In genomic region chr10:131061221-131061620, GRCh38 we compare ENCODE assay signal across 23 cellular contexts.
DNase-seq lines count a peak whose midpoint lies in the region; ATAC-seq and TF ChIP-seq lines count a peak whose summit lies in the region.
"Had no signal": no experiment of that assay in that cellular context is flagged by ENCODE, and none has a peak within 500 bp of the region (broad histone marks: within the 10 kb centered on the region; RNA-seq: fewer than 3 reads in every experiment).

No MANE protein-coding gene starts in this region.

- H3K27me3 Mint-ChIP-seq in type B pancreatic cell: peaks cover 12% of the 10 kb centered on the region

- no peak overlapping the region for H3K4me2 ChIP-seq in parathyroid adenoma (ENCODE audit: low read length)
- H3K4me2 ChIP-seq: A549; BLaER1 treated with 17β-estradiol and CSF1 and Interleukin-3, amounts not matched to agents 10 nM and 100 nM; GM23338 had no signal

- H2AFZ ChIP-seq in parathyroid adenoma: peak overlapping the region; percentile 47
- H2AFZ ChIP-seq: GM23338 had no signal

- no peaks in the 10 kb centered on the region for H3K4me1 Mint-ChIP-seq in type B pancreatic cell (ENCODE audit: unreplicated experiment)
- H3K4me1 Mint-ChIP-seq: CD4-positive, alpha-beta memory T cell had no signal

- WGBS in right cardiac atrium: 42% methylated on average over 11 of the region's 11 CpGs

- H3K9ac ChIP-seq in parathyroid adenoma: no peak overlapping the region
- H3K9ac ChIP-seq: BLaER1 treated with 17β-estradiol and CSF1 and Interleukin-3, amounts not matched to agents 10 nM and 100 nM had no signal

- H3K36me3 ChIP-seq in parathyroid adenoma (ENCODE audit: control insufficient read depth, insufficient read depth, low read length): no peaks in the 10 kb centered on the region
- H3K36me3 ChIP-seq: BE2C; BLaER1 treated with 17β-estradiol and CSF1 and Interleukin-3, amounts not matched to agents 10 nM and 100 nM; HAP-1 had no signal

- H3K79me2 ChIP-seq in parathyroid adenoma: no peaks in the 10 kb centered on the region

- intact Hi-C loops in Right ventricle myocardium inferior (cut with DNase I): no loop called here
- intact Hi-C loops in right cardiac atrium (cut with DNase I): no loop called here

- H3K27ac ChIP-seq in right cardiac atrium (ENCODE audit: low read length) (no peak overlapping the region), parathyroid adenoma (no peak overlapping the region)
- H3K27ac ChIP-seq: A549; BLaER1 treated with 17β-estradiol and CSF1 and Interleukin-3, amounts not matched to agents 10 nM and 100 nM had no signal

- TF ChIP-seq CTCF in parathyroid adenoma (IDR thresholded peaks at IDR 0.05) (no peak), type B pancreatic cell (conservative IDR thresholded peaks at IDR 0.05) (no peak)

- ATAC-seq in Right ventricle myocardium inferior: no peak
- ATAC-seq in right cardiac atrium: no peak
- ATAC-seq in GM21619 (IDR thresholded peaks at IDR 0.05; ENCODE audit: unreplicated experiment): no peak
- ATAC-seq: A549, GM12878, GM23338 had no signal

- H3K4me3 ChIP-seq in right cardiac atrium (ENCODE audit: low read length) (no peak overlapping the region), parathyroid adenoma (ENCODE audit: low read depth, low read length) (no peak overlapping the region)
- H3K4me3 ChIP-seq: A549; BLaER1 treated with 17β-estradiol and CSF1 and Interleukin-3, amounts not matched to agents 10 nM and 100 nM; GM12878; GM23338; HAP-1 had no signal

- peaks cover 4% of the 10 kb centered on the region for H3K9me3 Mint-ChIP-seq in type B pancreatic cell

- H3K9me3 ChIP-seq in right cardiac atrium (ENCODE audit: control insufficient read depth, low read length): no peaks in the 10 kb centered on the region
- H3K9me3 ChIP-seq in parathyroid adenoma (ENCODE audit: control insufficient read depth, low read length): no peaks in the 10 kb centered on the region
- H3K9me3 ChIP-seq: A549, BE2C, HAP-1 had no signal

- no peak overlapping the region for H3K27ac Mint-ChIP-seq in type B pancreatic cell
- H3K27ac Mint-ChIP-seq: CD4-positive, alpha-beta memory T cell; GM23338; HFFc6 had no signal

- H3K4me1 ChIP-seq in right cardiac atrium (ENCODE audit: control insufficient read depth, insufficient read depth, low read length): no peaks in the 10 kb centered on the region
- no peaks in the 10 kb centered on the region for H3K4me1 ChIP-seq in parathyroid adenoma
- H3K4me1 ChIP-seq: A549, BE2C, HAP-1 had no signal

- no peak overlapping the region for H3K4me3 Mint-ChIP-seq in type B pancreatic cell
- H3K4me3 Mint-ChIP-seq: CD4-positive, alpha-beta memory T cell; GM23338; HFFc6 had no signal

- DNase-seq in Right ventricle myocardium inferior (ENCODE audit: missing footprints) (peak; percentile 46), right cardiac atrium (no peak), left kidney (ENCODE audit: low read depth, low spot score) (peak; percentile 83), type B pancreatic cell (ENCODE audit: extremely low spot score, unreplicated experiment) (peak; percentile 18), putamen (ENCODE audit: low spot score) (no peak), DMS79 (lab: John Stamatoyannopoulos, UW) (no peak)
- DNase-seq: 8988T; ACHN; AML-193; BE2C; Calu3; CD4-positive, alpha-beta memory T cell; COR-L47; DMS53; DND-41; HFFc6 had no signal

- H3K36me3 Mint-ChIP-seq in type B pancreatic cell: no peaks in the 10 kb centered on the region
- H3K36me3 Mint-ChIP-seq: CD4-positive, alpha-beta memory T cell had no signal

- no peaks in the 10 kb centered on the region for H3K27me3 ChIP-seq in right cardiac atrium (ENCODE audit: control insufficient read depth, insufficient read depth)
- H3K27me3 ChIP-seq in parathyroid adenoma (ENCODE audit: control insufficient read depth, insufficient read depth, low read length): no peaks in the 10 kb centered on the region
- H3K27me3 ChIP-seq: BE2C; BLaER1 treated with 17β-estradiol and CSF1 and Interleukin-3, amounts not matched to agents 10 nM and 100 nM had no signal

Comparison
In these comparisons a context has a peak if more than half of its experiments do, and no peak if none do; other contexts are left out.
1. DNase-seq: peak in Right ventricle myocardium inferior (single experiment), left kidney (single experiment) and type B pancreatic cell (single experiment); none in right cardiac atrium (0 of 3), putamen (single experiment) and DMS79 (single experiment).